Comparison of ENCODE assay signal across 12 cellular contexts in the genomic region with DNA sequence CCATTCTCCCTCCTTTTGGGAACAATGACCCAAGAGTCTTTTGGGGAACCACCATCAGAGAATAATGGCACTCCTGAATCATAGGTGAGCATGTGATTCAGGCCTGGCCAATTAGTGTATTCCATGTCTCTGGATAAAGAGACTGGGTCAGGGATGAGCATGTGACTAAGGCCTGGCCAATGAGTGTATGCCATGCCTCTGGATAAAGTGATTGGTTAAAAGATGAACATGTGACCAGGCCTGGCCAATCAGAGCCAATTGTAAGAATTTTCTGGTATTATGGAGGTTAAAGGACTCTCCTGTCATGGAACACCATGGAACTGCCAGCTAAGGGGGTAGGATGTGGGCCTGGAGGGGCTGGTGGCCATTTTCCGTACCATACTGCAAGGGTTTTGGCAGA.
"Had no signal": no experiment of that assay in that cellular context is flagged by ENCODE, and none has a peak within 500 bp of the region (broad histone marks: within the 10 kb centered on the region; RNA-seq: fewer than 3 reads in every experiment).

No MANE protein-coding gene starts in this region.

- DNase-seq: activated CD4-positive, alpha-beta memory T cell treated with anti-CD3 and anti-CD28 coated beads for 36 hours; activated CD4-positive, alpha-beta T cell treated with anti-CD3 and anti-CD28 coated beads for 1 hour; activated CD8-positive, alpha-beta memory T cell treated with anti-CD3 and anti-CD28 coated beads, Interleukin-2, amount 10 ng/mL, durations not matched to agents 7 days and 5 days; activated T-cell treated with anti-CD3 and anti-CD28 coated beads, Interleukin-2, amount 50 U/mL, for 1 hour; adrenal gland; islet precursor cell; midbrain; T-helper 9 cell had no signal

- H3K27me3 Mint-ChIP-seq: activated CD4-positive, alpha-beta memory T cell treated with anti-CD3 and anti-CD28 coated beads for 36 hours; activated CD8-positive, alpha-beta memory T cell treated with anti-CD3 and anti-CD28 coated beads, Interleukin-2, amount 10 ng/mL, durations not matched to agents 7 days and 5 days; activated naive CD4-positive, alpha-beta T cell treated with anti-CD3 and anti-CD28 coated beads, Interleukin-2, amount 50 U/mL, for 24 hours; stimulated activated naive CD8-positive, alpha-beta T cell treated with anti-CD3 and anti-CD28 coated beads, Interleukin-15, Interleukin-2, amounts not matched to agents 100 ng/mL and 50 ng/mL, for 24 hours; type B pancreatic cell had no signal

- H3K9me3 Mint-ChIP-seq: activated CD4-positive, alpha-beta memory T cell treated with anti-CD3 and anti-CD28 coated beads for 36 hours; activated naive CD4-positive, alpha-beta T cell treated with anti-CD3 and anti-CD28 coated beads, Interleukin-2, amount 50 U/mL, for 24 hours; stimulated activated naive CD8-positive, alpha-beta T cell treated with anti-CD3 and anti-CD28 coated beads, Interleukin-15, Interleukin-2, amounts not matched to agents 100 ng/mL and 50 ng/mL, for 24 hours had no signal

- H3K27ac Mint-ChIP-seq: activated CD4-positive, alpha-beta memory T cell treated with anti-CD3 and anti-CD28 coated beads for 36 hours; activated CD8-positive, alpha-beta memory T cell treated with anti-CD3 and anti-CD28 coated beads, Interleukin-2, amount 10 ng/mL, durations not matched to agents 7 days and 5 days; activated naive CD4-positive, alpha-beta T cell treated with anti-CD3 and anti-CD28 coated beads, Interleukin-2, amount 50 U/mL, for 24 hours; stimulated activated naive CD8-positive, alpha-beta T cell treated with anti-CD3 and anti-CD28 coated beads, Interleukin-15, Interleukin-2, amounts not matched to agents 100 ng/mL and 50 ng/mL, for 24 hours; type B pancreatic cell had no signal

- H3K36me3 Mint-ChIP-seq: activated CD4-positive, alpha-beta memory T cell treated with anti-CD3 and anti-CD28 coated beads for 36 hours; activated CD8-positive, alpha-beta memory T cell treated with anti-CD3 and anti-CD28 coated beads, Interleukin-2, amount 10 ng/mL, durations not matched to agents 7 days and 5 days; activated naive CD4-positive, alpha-beta T cell treated with anti-CD3 and anti-CD28 coated beads, Interleukin-2, amount 50 U/mL, for 24 hours had no signal

- H3K4me1 Mint-ChIP-seq: activated CD8-positive, alpha-beta memory T cell treated with anti-CD3 and anti-CD28 coated beads, Interleukin-2, amount 10 ng/mL, durations not matched to agents 7 days and 5 days; activated naive CD4-positive, alpha-beta T cell treated with anti-CD3 and anti-CD28 coated beads, Interleukin-2, amount 50 U/mL, for 24 hours had no signal

- H3K4me3 Mint-ChIP-seq: activated CD4-positive, alpha-beta memory T cell treated with anti-CD3 and anti-CD28 coated beads for 36 hours; activated CD8-positive, alpha-beta memory T cell treated with anti-CD3 and anti-CD28 coated beads, Interleukin-2, amount 10 ng/mL, durations not matched to agents 7 days and 5 days; activated naive CD4-positive, alpha-beta T cell treated with anti-CD3 and anti-CD28 coated beads, Interleukin-2, amount 50 U/mL, for 24 hours; neural crest cell; stimulated activated naive CD8-positive, alpha-beta T cell treated with anti-CD3 and anti-CD28 coated beads, Interleukin-15, Interleukin-2, amounts not matched to agents 100 ng/mL and 50 ng/mL, for 24 hours; type B pancreatic cell had no signal
